Comparison of ENCODE assay signal across 21 cellular contexts in genomic region chr9:94785211-94786169, GRCh38. TPM values are rescaled to one million over a fixed set of nuclear protein-coding genes. Genes with fewer than 3 reads are reported as not detected.
A peak's percentile ranks its signal among the peaks of the same experiment; 100 is the strongest.
DNase-seq lines count a peak whose midpoint lies in the region; TF ChIP-seq lines count a peak whose summit lies in the region.
"Had no signal": no experiment of that assay in that cellular context is flagged by ENCODE, and none has a peak within 500 bp of the region (broad histone marks: within the 10 kb centered on the region; RNA-seq: fewer than 3 reads in every experiment).

No MANE protein-coding gene starts in this region.

- no peak overlapping the region for H3K9ac ChIP-seq in mesenchymal stem cell (ENCODE audit: low read length)

- DNase-seq in NCI-H2171 treated with DMSO at 0.1 percent for 48 hours (lab: John Stamatoyannopoulos, UW): peak; percentile 40
- no peak for DNase-seq in NCI-H2171 (lab: John Stamatoyannopoulos, UW)
- peak; percentile 54 to 85 for DNase-seq in SJCRH30
- DNase-seq in mesenchymal stem cell: no peak
- DNase-seq in type B pancreatic cell (ENCODE audit: extremely low spot score, unreplicated experiment): no peak
- no peak for DNase-seq in spleen
- DNase-seq in globus pallidus (ENCODE audit: low spot score): no peak
- no peak for DNase-seq in GM10248 (ENCODE audit: extremely low spot score)
- DNase-seq: activated CD8-positive, alpha-beta T cell treated with anti-CD3 and anti-CD28 coated beads, Interleukin-2, amount 10 ng/mL, durations not matched to agents 7 days and 5 days; activated gamma-delta T cell treated with Interleukin-2 at 50 U/mL for 16 hours; hippocampal formation; islet precursor cell; MM.1S; NCI-H1417 treated with DMSO at 0.1 percent for 48 hours; NCI-H446; T1000 had no signal

- H3K4me3 Mint-ChIP-seq in type B pancreatic cell: no peak overlapping the region
- H3K4me3 Mint-ChIP-seq: activated CD8-positive, alpha-beta T cell treated with anti-CD3 and anti-CD28 coated beads, Interleukin-2, amount 10 ng/mL, durations not matched to agents 7 days and 5 days; B cell; stimulated activated naive CD8-positive, alpha-beta T cell treated with anti-CD3 and anti-CD28 coated beads, Interleukin-15, Interleukin-2, amounts not matched to agents 100 ng/mL and 50 ng/mL, for 24 hours had no signal

- no peak overlapping the region for H2AK5ac ChIP-seq in mesenchymal stem cell (ENCODE audit: low read length, severe bottlenecking)

- CTCF ChIA-PET in GM10248 (lab: Yijun Ruan, JAX): interaction anchor here (1.6 to 7.5 kb wide), 5 partner anchors 9 to 343 kb away, joined by 4 to 114 read pairs (median 13); no protein-coding TSS in a partner anchor

- POLR2A ChIA-PET in GM10248 (lab: Yijun Ruan, JAX): no interaction called here

- TF ChIP-seq CTCF in type B pancreatic cell (conservative IDR thresholded peaks at IDR 0.05) (no peak), spleen (IDR thresholded peaks at IDR 0.05 in 8 of 11, conservative IDR thresholded peaks at IDR 0.05 in 3 of 11) (no peak), GM10248 (IDR thresholded peaks at IDR 0.05; ENCODE audit: control extremely low read depth, extremely low read depth, low read depth, missing control alignments) (no peak)

- no peak overlapping the region for H2BK5ac ChIP-seq in mesenchymal stem cell (ENCODE audit: low read depth, low read length, poor library complexity, severe bottlenecking)

- WGBS in mesenchymal stem cell: 75% methylated on average over 6 of the region's 11 CpGs
- WGBS in spleen, 5 donors: 87 to 94% (median 92%) methylated on average over 11 of the region's 11 CpGs

- H3K4me1 ChIP-seq in SJCRH30 (peaks cover 35% of the 10 kb centered on the region), mesenchymal stem cell (ENCODE audit: control insufficient read depth, insufficient read depth, low read depth, low read length) (peaks cover 6% of the 10 kb centered on the region), spleen (peaks cover 0 to 9% (median 6%) of the 10 kb centered on the region in 6 donors)

- H3K4ac ChIP-seq in mesenchymal stem cell (ENCODE audit: low read depth in 1 of 2, low read length in 2 of 2): no peak overlapping the region

- H3K4me3 ChIP-seq in SJCRH30: no peak overlapping the region; the same call in 1 of the 2 replicates
- H3K4me3 ChIP-seq in mesenchymal stem cell (ENCODE audit: insufficient read depth in 1 of 2, low read depth in 1 of 2, low read length in 2 of 2): no peak overlapping the region
- H3K4me3 ChIP-seq in spleen: no peak overlapping the region
- H3K4me3 ChIP-seq: cardiac muscle cell, HAP-1, tibial nerve had no signal

- peaks cover 17% of the 10 kb centered on the region for H3K79me1 ChIP-seq in mesenchymal stem cell (replicated peaks; ENCODE audit: low read length, poor library complexity, severe bottlenecking)

- H4K91ac ChIP-seq in mesenchymal stem cell (ENCODE audit: low read length): no peak overlapping the region

- peak overlapping the region; percentile 3 for H3K27ac Mint-ChIP-seq in type B pancreatic cell
- H3K27ac Mint-ChIP-seq: activated CD8-positive, alpha-beta T cell treated with anti-CD3 and anti-CD28 coated beads, Interleukin-2, amount 10 ng/mL, durations not matched to agents 7 days and 5 days; B cell; stimulated activated naive CD8-positive, alpha-beta T cell treated with anti-CD3 and anti-CD28 coated beads, Interleukin-15, Interleukin-2, amounts not matched to agents 100 ng/mL and 50 ng/mL, for 24 hours had no signal

- intact Hi-C loops in spleen (cut with DNase I; ENCODE audit: low total_unique reads): no loop called here

- no peak for TF ChIP-seq POLR2A in spleen (IDR thresholded peaks at IDR 0.05)

- peaks cover 23% of the 10 kb centered on the region for H3K4me1 Mint-ChIP-seq in type B pancreatic cell (ENCODE audit: unreplicated experiment)

- H3K9me3 ChIP-seq in SJCRH30 (replicated peaks) (no peaks in the 10 kb centered on the region), mesenchymal stem cell (ENCODE audit: control insufficient read depth, low read length) (no peaks in the 10 kb centered on the region), spleen (no peaks in the 10 kb centered on the region)
- H3K9me3 ChIP-seq: HAP-1, tibial nerve had no signal

- H3K27me3 ChIP-seq in SJCRH30: no peaks in the 10 kb centered on the region
- no peaks in the 10 kb centered on the region for H3K27me3 ChIP-seq in mesenchymal stem cell (ENCODE audit: control insufficient read depth in 1 of 2, insufficient read depth in 1 of 2, low read length in 2 of 2)
- no peaks in the 10 kb centered on the region for H3K27me3 ChIP-seq in spleen (replicated peaks in 1 of 7)
- H3K27me3 ChIP-seq: cardiac muscle cell, tibial nerve had no signal

- no peak overlapping the region for H3K4me2 ChIP-seq in mesenchymal stem cell (ENCODE audit: low read length, poor library complexity, severe bottlenecking)

- H2BK12ac ChIP-seq in mesenchymal stem cell (ENCODE audit: low read length in 2 of 2): no peak overlapping the region

- no peaks in the 10 kb centered on the region for H3K9me3 Mint-ChIP-seq in type B pancreatic cell
- H3K9me3 Mint-ChIP-seq: stimulated activated naive CD8-positive, alpha-beta T cell treated with anti-CD3 and anti-CD28 coated beads, Interleukin-15, Interleukin-2, amounts not matched to agents 100 ng/mL and 50 ng/mL, for 24 hours had no signal

- no peak overlapping the region for H2BK120ac ChIP-seq in mesenchymal stem cell (ENCODE audit: low read depth, low read length)

- H3K23ac ChIP-seq in mesenchymal stem cell (ENCODE audit: low read length in 2 of 2): no peak overlapping the region

- H2AFZ ChIP-seq in mesenchymal stem cell (ENCODE audit: low read depth, low read length): no peak overlapping the region

- H3K18ac ChIP-seq in mesenchymal stem cell (ENCODE audit: low read depth in 1 of 2, low read length in 2 of 2): no peak overlapping the region

- no peaks in the 10 kb centered on the region for H3K27me3 Mint-ChIP-seq in type B pancreatic cell
- H3K27me3 Mint-ChIP-seq: B cell; stimulated activated naive CD8-positive, alpha-beta T cell treated with anti-CD3 and anti-CD28 coated beads, Interleukin-15, Interleukin-2, amounts not matched to agents 100 ng/mL and 50 ng/mL, for 24 hours had no signal

- peak overlapping the region; percentile 27 for H4K8ac ChIP-seq in mesenchymal stem cell (ENCODE audit: low read length)

- no peak overlapping the region for H3K14ac ChIP-seq in mesenchymal stem cell (ENCODE audit: low read length in 2 of 2)

- H3K36me3 ChIP-seq in SJCRH30 (peaks cover 3% of the 10 kb centered on the region; the same call in 1 of the 2 replicates), mesenchymal stem cell (ENCODE audit: control insufficient read depth in 1 of 2, insufficient read depth in 2 of 2, low read depth in 1 of 2, low read length in 2 of 2) (peaks cover 0 to 3% of the 10 kb centered on the region in 2 experiments), spleen (peaks cover 0 to 10% (median 2%) of the 10 kb centered on the region in 6 donors)
- H3K36me3 ChIP-seq: cardiac muscle cell, HAP-1 had no signal

- H3K36me3 Mint-ChIP-seq in type B pancreatic cell: peaks cover 13% of the 10 kb centered on the region

- H3K27ac ChIP-seq in SJCRH30 (peak overlapping the region; percentile 77), mesenchymal stem cell (ENCODE audit: low read length, poor library complexity, severe bottlenecking) (no peak overlapping the region), spleen (no peak overlapping the region)
- H3K27ac ChIP-seq: cardiac muscle cell had no signal

- no peak overlapping the region for H2BK15ac ChIP-seq in mesenchymal stem cell (ENCODE audit: low read depth, poor library complexity, severe bottlenecking)

RNA-seq across cellular contexts. Expression of gene AOPEP, which starts 59.0 kb away (rescaled TPM):
- total RNA-seq in SJCRH30 (2014; rRNA removed; shearing (Covaris generic)): 79.5 and 83.2 TPM in 2 replicates
- 11.8 TPM for polyA plus RNA-seq in mesenchymal stem cell (2013, experiment 1 of 2)
- 10.9 TPM for polyA plus RNA-seq in mesenchymal stem cell (2013, experiment 2 of 2)
- total RNA-seq in type B pancreatic cell (ENCODE audit: low replicate concordance) (56.8 and 89.3 TPM in 2 replicates), spleen (10 to 100 TPM; 41.0 to 86.1 (median 63.7) TPM)
- polyA plus RNA-seq in spleen: 10 to 100 TPM; 14.8 to 29.5 (median 17.2) TPM

Comparison
In these comparisons a context has a peak if more than half of its experiments do, and no peak if none do; other contexts are left out.
1. DNase-seq: peak in NCI-H2171 treated with DMSO at 0.1 percent for 48 hours (single experiment) and SJCRH30 (2 of 2); none in NCI-H2171 (single experiment), mesenchymal stem cell (single experiment), type B pancreatic cell (single experiment), spleen (single experiment), globus pallidus (single experiment) and GM10248 (single experiment).